ENCODE assay signal across 8 cellular contexts in genomic region chr17:9576521-9577401, GRCh38. TPM values are rescaled to one million over a fixed set of nuclear protein-coding genes. Genes with fewer than 3 reads are reported as not detected.
DNase-seq lines count a peak whose midpoint lies in the region; ATAC-seq and TF ChIP-seq lines count a peak whose summit lies in the region.

Gene CFAP52 (plus strand): TSS chr17:9576642. CDS start chr17:9576696, 54 bp downstream.

- TF ChIP-seq CTCF in Caco-2 (IDR thresholded peaks at IDR 0.05; ENCODE audit: insufficient read depth in 1 of 2, low read depth in 1 of 2, low read length in 1 of 2, severe bottlenecking in 1 of 2, unreplicated experiment in 1 of 2) (peak; percentile 38 to 57), liver (IDR thresholded peaks at IDR 0.05; ENCODE audit: low read depth, low read length, missing input control) (peak; percentile 66)

- no peaks in the 10 kb centered on the region for H3K27me3 Mint-ChIP-seq in Caco-2 (ENCODE audit: insufficient read depth, unreplicated experiment)

- no peak for ATAC-seq in HG03378 (IDR thresholded peaks at IDR 0.05; ENCODE audit: unreplicated experiment)

- H3K27me3 ChIP-seq in Caco-2 (replicated peaks; ENCODE audit: control insufficient read depth, insufficient read depth, low read length) (no peaks in the 10 kb centered on the region), HAP-1 (ENCODE audit: low read depth) (no peaks in the 10 kb centered on the region), liver (ENCODE audit: control insufficient read depth in 4 of 4, insufficient read depth in 4 of 4, low read length in 3 of 4) (no peaks in the 10 kb centered on the region)

- H3K9me3 Mint-ChIP-seq in Caco-2 (ENCODE audit: unreplicated experiment), result no peaks in the 10 kb centered on the region

- H3K4me1 ChIP-seq in Caco-2, result 0 out of 2 replicates have a peak, but pooled peaks cover 4% of the 10 kb centered on the region
- peaks cover 7% of the 10 kb centered on the region for H3K4me1 ChIP-seq in HAP-1
- peaks cover 0 to 24% (median 20%) of the 10 kb centered on the region in 4 donors for H3K4me1 ChIP-seq in liver (ENCODE audit: control insufficient read depth in 4 of 4, insufficient read depth in 4 of 4, low read length in 3 of 4)

- POLR2A ChIA-PET in Caco-2 (lab: Charles Lee), result no interaction called here

- H3K4me3 ChIP-seq in Caco-2 (ENCODE audit: low read depth, low read length) (peak within 1 kb of the TSS; percentile 60), HAP-1 (peak within 1 kb of the TSS; percentile 66), liver (ENCODE audit: low read depth in 1 of 3, low read length in 3 of 3) (peak within 1 kb of the TSS; percentile 81 to 93 (median 87))

- intact Hi-C loops in Caco-2 (cut with micrococcal nuclease; ENCODE audit: unreplicated experiment), result loop anchor here (2.0 kb wide), 2 partner anchors 68 to 100 kb away; partner anchors contain the start of gene USP43

- H3K4me1 Mint-ChIP-seq in Caco-2 (ENCODE audit: low read depth, unreplicated experiment), result peaks cover 12% of the 10 kb centered on the region

- in situ Hi-C loops in HAP-1 (cut with MboI; ENCODE audit: low sequenced_read_pairs), result no loop called here

- H3K9ac ChIP-seq in liver (ENCODE audit: low read depth in 1 of 2, low read length in 2 of 2), result peak within 1 kb of the TSS; percentile 73 to 86

- DNase-seq in Caco-2 (peak; percentile 66 to 74), HAP-1 (ENCODE audit: low spot score in 2 of 2) (peak; percentile 69 to 86), NCI-H510A treated with DMSO at 0.1 percent for 48 hours (lab: John Stamatoyannopoulos, UW) (peak; percentile 49), dermis blood vessel endothelial cell (peak; percentile 79)
- DNase-seq in activated CD4-positive, alpha-beta T cell treated with anti-CD3 and anti-CD28 coated beads, Interleukin-2, amount 50 U/mL, for 4 hours, result peak; percentile 73
- peak; percentile 67 to 72 for DNase-seq in stimulated activated CD4-positive, alpha-beta T cell treated with anti-CD3 and anti-CD28 coated beads, Interleukin-2, amount 100 ng/mL, for 48 hours

- peak; percentile 81 to 83 for TF ChIP-seq RAD21 in liver (IDR thresholded peaks at IDR 0.05)

- H3K36me3 ChIP-seq in Caco-2 (ENCODE audit: control insufficient read depth, insufficient read depth, low read length) (no peaks in the 10 kb centered on the region), HAP-1 (replicated peaks) (no peaks in the 10 kb centered on the region), liver (ENCODE audit: control insufficient read depth in 4 of 4, insufficient read depth in 3 of 4, low read depth in 1 of 4, low read length in 3 of 4) (no peaks in the 10 kb centered on the region)

- H3K9me3 ChIP-seq in Caco-2 (no peaks in the 10 kb centered on the region), HAP-1 (no peaks in the 10 kb centered on the region), liver (ENCODE audit: control insufficient read depth in 4 of 4, low read length in 3 of 4) (no peaks in the 10 kb centered on the region)

- H3K36me3 Mint-ChIP-seq in Caco-2 (ENCODE audit: insufficient read depth, unreplicated experiment), result peaks cover 14% of the 10 kb centered on the region

- 6% methylated on average over 40 of the region's 40 CpGs for WGBS in liver

- no TSS peak for BruUV-seq in Caco-2 (replicated peaks; lab: Mats Ljungman, UMichigan)

- H3K27ac ChIP-seq in liver (ENCODE audit: low read depth in 1 of 2, low read length in 2 of 2), result peak within 1 kb of the TSS; percentile 11 to 17

- H3K4me3 Mint-ChIP-seq in Caco-2 (ENCODE audit: unreplicated experiment), result peak within 1 kb of the TSS; percentile 93

- CTCF ChIA-PET in Caco-2 (lab: Charles Lee), result interaction anchor here (0.9 to 1.4 kb wide), 3 partner anchors 72 to 192 kb away, joined by 3 to 7 read pairs (median 4); no protein-coding TSS in a partner anchor

- peak within 1 kb of the TSS; percentile 66 for H3K27ac Mint-ChIP-seq in Caco-2 (ENCODE audit: unreplicated experiment)

TF ChIP-seq in liver, 16 proteins besides CTCF, POLR2A, EP300 and RAD21:
- TF ChIP-seq RXRA (IDR thresholded peaks at IDR 0.05) (no peak), EGR1 (IDR thresholded peaks at IDR 0.05; ENCODE audit: low read depth in 2 of 2) (peak; percentile 67 to 75)

RNA-seq across cellular contexts. Expression of gene CFAP52, which starts in this region (rescaled TPM):
- total RNA-seq in Caco-2 (2022) (not detected in 2 replicates), dermis blood vessel endothelial cell (not detected in 2 replicates), liver (under 1 TPM in 1 of 2 donors, not detected in 1; 0.33 TPM)
- polyA plus RNA-seq in liver, result not detected

Comparison
In these comparisons a context has a peak if more than half of its experiments do, and no peak if none do; other contexts are left out.
1. Peak in DNase-seq and H3K4me3 ChIP-seq in Caco-2; RNA of the gene not detected or under 1 TPM.
2. Peak in DNase-seq in dermis blood vessel endothelial cell; RNA of the gene not detected or under 1 TPM.